Comparison of ENCODE assay signal across 8 cellular contexts in genomic region chr22:32050678-32051515, GRCh38. TPM values are rescaled to one million over a fixed set of nuclear protein-coding genes. Genes with fewer than 3 reads are reported as not detected.
DNase-seq lines count a peak whose midpoint lies in the region; ATAC-seq and TF ChIP-seq lines count a peak whose summit lies in the region.

No MANE protein-coding gene starts in this region.

- H3K4me3 ChIP-seq in Jurkat, Clone E6-1 (ENCODE audit: low read length): no peak overlapping the region

- H3K9me3 Mint-ChIP-seq in dendritic cell treated with granulocyte-macrophage colony-stimulating factor and Interleukin-4, amounts not matched to agents 40 ng/mL and 50 ng/mL, for 4 days: no peaks in the 10 kb centered on the region
- H3K9me3 Mint-ChIP-seq in progenitor cell of endocrine pancreas (ENCODE audit: low read depth): no peaks in the 10 kb centered on the region

- H3K27me3 Mint-ChIP-seq in dendritic cell treated with granulocyte-macrophage colony-stimulating factor and Interleukin-4, amounts not matched to agents 40 ng/mL and 50 ng/mL, for 4 days: peaks cover 14% of the 10 kb centered on the region
- peaks cover 5% of the 10 kb centered on the region for H3K27me3 Mint-ChIP-seq in progenitor cell of endocrine pancreas

- intact Hi-C loops in dendritic cell treated with granulocyte-macrophage colony-stimulating factor and Interleukin-4, amounts not matched to agents 40 ng/mL and 50 ng/mL, for 4 days (cut with micrococcal nuclease): no loop called here

- peak; percentile 76 for DNase-seq in DMS53 (lab: John Stamatoyannopoulos, UW)
- peak; percentile 74 for DNase-seq in Jurkat, Clone E6-1 (ENCODE audit: low read depth, low spot score)
- DNase-seq in progenitor cell of endocrine pancreas (ENCODE audit: low spot score, unreplicated experiment): no peak
- DNase-seq in OCI-M2 (lab: John Stamatoyannopoulos, UW; ENCODE audit: unreplicated experiment): no peak
- no peak for DNase-seq in pons (ENCODE audit: low spot score)

- TF ChIP-seq CTCF in progenitor cell of endocrine pancreas (IDR thresholded peaks at IDR 0.05; ENCODE audit: unreplicated experiment): no peak

- peaks cover 34% of the 10 kb centered on the region for H3K4me1 Mint-ChIP-seq in dendritic cell treated with granulocyte-macrophage colony-stimulating factor and Interleukin-4, amounts not matched to agents 40 ng/mL and 50 ng/mL, for 4 days (ENCODE audit: low read depth)
- H3K4me1 Mint-ChIP-seq in progenitor cell of endocrine pancreas (ENCODE audit: low read depth): no peaks in the 10 kb centered on the region

- peak; percentile 76 to 87 for ATAC-seq in activated CD4-positive, CD25-positive, alpha-beta regulatory T cell treated with anti-CD3 and anti-CD28 coated beads, Interleukin-2, amount 50 U/mL, for 24 hours
- no peak for ATAC-seq in GM21528 (IDR thresholded peaks at IDR 0.05; ENCODE audit: low FRiP score, unreplicated experiment)

- H3K27ac Mint-ChIP-seq in dendritic cell treated with granulocyte-macrophage colony-stimulating factor and Interleukin-4, amounts not matched to agents 40 ng/mL and 50 ng/mL, for 4 days: peak overlapping the region; percentile 11
- peak overlapping the region; percentile 11 for H3K27ac Mint-ChIP-seq in progenitor cell of endocrine pancreas

- H3K36me3 Mint-ChIP-seq in dendritic cell treated with granulocyte-macrophage colony-stimulating factor and Interleukin-4, amounts not matched to agents 40 ng/mL and 50 ng/mL, for 4 days (ENCODE audit: low read depth): no peaks in the 10 kb centered on the region
- H3K36me3 Mint-ChIP-seq in progenitor cell of endocrine pancreas (ENCODE audit: insufficient read depth): no peaks in the 10 kb centered on the region

- no peak overlapping the region for H3K4me3 Mint-ChIP-seq in dendritic cell treated with granulocyte-macrophage colony-stimulating factor and Interleukin-4, amounts not matched to agents 40 ng/mL and 50 ng/mL, for 4 days
- H3K4me3 Mint-ChIP-seq in progenitor cell of endocrine pancreas (ENCODE audit: low read depth): no peak overlapping the region

RNA-seq across cellular contexts. Expression of gene SLC5A1, which starts 7.8 kb away (rescaled TPM):
- not detected for polyA plus RNA-seq in Jurkat, Clone E6-1 (2012; ENCODE audit: insufficient read depth, insufficient read length)
- total RNA-seq in progenitor cell of endocrine pancreas: not detected in 2 replicates

Comparison
In these comparisons a context has a peak if more than half of its experiments do, and no peak if none do; other contexts are left out.
1. DNase-seq: peak in DMS53 (single experiment) and Jurkat, Clone E6-1 (single experiment); none in progenitor cell of endocrine pancreas (single experiment), OCI-M2 (single experiment) and pons (single experiment).